ENCODE assay signal across 1 cellular context in the genomic region with DNA sequence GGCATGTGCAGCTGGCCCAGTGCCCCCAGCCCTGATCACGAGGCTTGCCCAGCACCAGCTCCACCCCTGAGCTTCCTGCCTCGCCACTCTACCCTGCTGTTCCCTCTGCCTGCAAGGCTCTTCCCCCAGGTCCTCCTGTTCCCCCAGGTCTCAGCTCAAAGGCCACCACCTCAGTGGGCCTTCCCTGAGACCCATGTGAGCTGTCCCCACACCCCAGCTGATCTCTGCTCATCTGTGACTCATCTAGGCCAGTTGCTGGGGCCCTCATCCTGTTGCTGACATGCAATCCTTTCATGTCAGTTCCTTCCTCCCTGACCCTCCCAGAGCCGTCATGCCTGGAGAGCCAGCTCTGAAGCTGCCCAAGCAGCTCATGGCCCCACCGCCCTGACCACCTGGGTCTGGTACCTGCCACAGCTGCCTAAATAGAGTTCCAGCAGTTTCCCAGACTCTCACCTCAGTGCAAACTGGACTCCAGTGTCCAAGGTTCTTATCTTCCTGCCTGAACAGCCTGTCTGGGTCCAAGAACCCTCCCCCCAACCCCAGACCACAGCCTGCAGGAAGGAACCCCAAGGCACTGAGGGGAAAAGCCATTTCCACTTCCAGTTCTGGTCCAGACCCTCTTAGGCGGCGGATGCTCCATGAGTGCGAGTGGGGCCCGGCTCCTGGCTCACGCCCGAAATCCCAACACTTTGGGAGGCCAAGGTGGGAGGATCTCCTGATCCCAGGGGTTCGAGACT.
TF ChIP-seq lines count a peak whose summit lies in the region.

No MANE protein-coding gene starts in this region.

TF ChIP-seq in SK-N-SH treated with all-trans-retinoic acid at 6 μM for 48 hours, 23 proteins besides CTCF, POLR2A, EP300 and RAD21 (continued from another document):
- TF ChIP-seq PATZ1 (CRISPR knock-in tag; IDR thresholded peaks at IDR 0.05; ENCODE audit: borderline replicate concordance) (no peak), ARNTL (CRISPR knock-in tag; IDR thresholded peaks at IDR 0.05; ENCODE audit: borderline replicate concordance, low read depth) (no peak), ZNF70 (CRISPR knock-in tag; IDR thresholded peaks at IDR 0.05) (no peak), ISL1 (CRISPR knock-in tag; IDR thresholded peaks at IDR 0.05) (no peak)
- TF ChIP-seq, protein P1, sequence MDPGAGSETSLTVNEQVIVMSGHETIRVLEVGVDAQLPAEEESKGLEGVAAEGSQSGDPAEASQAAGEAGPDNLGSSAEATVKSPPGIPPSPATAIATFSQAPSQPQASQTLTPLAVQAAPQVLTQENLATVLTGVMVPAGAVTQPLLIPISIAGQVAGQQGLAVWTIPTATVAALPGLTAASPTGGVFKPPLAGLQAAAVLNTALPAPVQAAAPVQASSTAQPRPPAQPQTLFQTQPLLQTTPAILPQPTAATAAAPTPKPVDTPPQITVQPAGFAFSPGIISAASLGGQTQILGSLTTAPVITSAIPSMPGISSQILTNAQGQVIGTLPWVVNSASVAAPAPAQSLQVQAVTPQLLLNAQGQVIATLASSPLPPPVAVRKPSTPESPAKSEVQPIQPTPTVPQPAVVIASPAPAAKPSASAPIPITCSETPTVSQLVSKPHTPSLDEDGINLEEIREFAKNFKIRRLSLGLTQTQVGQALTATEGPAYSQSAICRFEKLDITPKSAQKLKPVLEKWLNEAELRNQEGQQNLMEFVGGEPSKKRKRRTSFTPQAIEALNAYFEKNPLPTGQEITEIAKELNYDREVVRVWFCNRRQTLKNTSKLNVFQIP (CRISPR knock-in tag; IDR thresholded peaks at IDR 0.05; ENCODE audit: borderline replicate concordance, low read depth), result no peak
